ENCODE assay signal across 8 cellular contexts in genomic region chr14:20970647-20970982, GRCh38. TPM values are rescaled to one million over a fixed set of nuclear protein-coding genes. Genes with fewer than 3 reads are reported as not detected.
DNase-seq lines count a peak whose midpoint lies in the region; ATAC-seq and TF ChIP-seq lines count a peak whose summit lies in the region.

No MANE protein-coding gene starts in this region.

- 40 to 56% methylated on average over 3 to 10 of the region's 10 CpGs for WGBS in endodermal cell (ENCODE audit: insufficient coverage in 1 of 2, insufficient read length in 1 of 2), 2 experiments

- peaks cover 39% of the 10 kb centered on the region for H3K27me3 Mint-ChIP-seq in endodermal cell (ENCODE audit: insufficient read depth)

- H3K4me1 ChIP-seq in endodermal cell (ENCODE audit: control insufficient read depth, insufficient read depth, low read length): no peaks in the 10 kb centered on the region

- H3K4me3 ChIP-seq in Jurkat, Clone E6-1 (ENCODE audit: low read length): peak overlapping the region; percentile 73
- H3K4me3 ChIP-seq in endodermal cell (ENCODE audit: low read length): peak overlapping the region; percentile 95

- H3K4me3 Mint-ChIP-seq in endodermal cell: peak overlapping the region; percentile 83

- H3K36me3 Mint-ChIP-seq in endodermal cell (ENCODE audit: low read depth): no peaks in the 10 kb centered on the region

- no peaks in the 10 kb centered on the region for H3K9me3 ChIP-seq in endodermal cell (ENCODE audit: control insufficient read depth, low read length)

- no peak overlapping the region for H3K9ac ChIP-seq in endodermal cell (ENCODE audit: extremely low read depth, low read length, poor library complexity, severe bottlenecking)

- no peak overlapping the region for H3K27ac ChIP-seq in endodermal cell (ENCODE audit: low read depth, low read length)

- H3K27ac Mint-ChIP-seq in endodermal cell: no peak overlapping the region

- ATAC-seq in GM19452 (IDR thresholded peaks at IDR 0.05; ENCODE audit: unreplicated experiment) (peak; percentile 9), omental fat pad (ENCODE audit: low FRiP score) (peak; percentile 27)

- H3K4me1 Mint-ChIP-seq in endodermal cell: peaks cover 7% of the 10 kb centered on the region

- TF ChIP-seq CTCF in endodermal cell (conservative IDR thresholded peaks at IDR 0.05) (no peak), omental fat pad (IDR thresholded peaks at IDR 0.05) (no peak)

- H3K9me3 Mint-ChIP-seq in endodermal cell: no peaks in the 10 kb centered on the region

- peaks cover 27% of the 10 kb centered on the region for H3K27me3 ChIP-seq in endodermal cell (ENCODE audit: control insufficient read depth, insufficient read depth, low read length, poor library complexity, severe bottlenecking)

- no peak for DNase-seq in Jurkat, Clone E6-1 (ENCODE audit: low read depth, low spot score)
- DNase-seq in endodermal cell (no peak), omental fat pad (ENCODE audit: low spot score) (no peak), NCI-H524 treated with DMSO at 0.1 percent for 48 hours (lab: John Stamatoyannopoulos, UW) (no peak), NCI-H1092 (lab: John Stamatoyannopoulos, UW) (no peak), inferior parietal cortex (ENCODE audit: extremely low spot score) (no peak)
- DNase-seq in stimulated activated CD4-positive, alpha-beta T cell treated with anti-CD3 and anti-CD28 coated beads, Interleukin-12 subunit alpha, Interleukin-12 subunit beta, amount 100 ng/mL, for 4 hours: no peak

- no peaks in the 10 kb centered on the region for H3K36me3 ChIP-seq in endodermal cell (ENCODE audit: control insufficient read depth, insufficient read depth, low read length)

RNA-seq across cellular contexts. Expression of gene RNASE2, which starts 15.3 kb away (rescaled TPM):
- not detected for polyA plus RNA-seq in Jurkat, Clone E6-1 (2012; ENCODE audit: insufficient read depth, insufficient read length)
- total RNA-seq in endodermal cell (not detected), omental fat pad (1 to 10 TPM; 2.5 to 8.2 (median 5.5) TPM)
- polyA plus RNA-seq in endodermal cell (2013, experiment 1 of 2): not detected
- not detected for polyA plus RNA-seq in endodermal cell (2013, experiment 2 of 2)

RNA-seq across cellular contexts. Expression of gene METTL17, which starts 19.2 kb away (rescaled TPM):
- polyA plus RNA-seq in Jurkat, Clone E6-1 (2012; ENCODE audit: insufficient read depth, insufficient read length): 140 TPM
- total RNA-seq in endodermal cell (10 to 100 TPM; 65.1 to 80.2 TPM), omental fat pad (10 to 100 TPM; 36.8 to 89.7 (median 51.3) TPM)
- polyA plus RNA-seq in endodermal cell (2013, experiment 1 of 2): 103 TPM
- 90.0 TPM for polyA plus RNA-seq in endodermal cell (2013, experiment 2 of 2)

RNA-seq across cellular contexts. Expression of gene SLC39A2, which starts 28.5 kb away (rescaled TPM):
- polyA plus RNA-seq in Jurkat, Clone E6-1 (2012; ENCODE audit: insufficient read depth, insufficient read length): not detected
- under 1 TPM; 0.35 to 0.46 TPM for total RNA-seq in endodermal cell
- 0.46 TPM for polyA plus RNA-seq in endodermal cell (2013, experiment 1 of 2)
- 0.37 TPM for polyA plus RNA-seq in endodermal cell (2013, experiment 2 of 2)
- total RNA-seq in omental fat pad: not detected

RNA-seq across cellular contexts. Expression of gene NDRG2, which starts 54.2 kb away (rescaled TPM):
- 36.7 TPM for polyA plus RNA-seq in Jurkat, Clone E6-1 (2012; ENCODE audit: insufficient read depth, insufficient read length)
- total RNA-seq in endodermal cell (10 to 100 TPM; 46.3 to 52.8 TPM), omental fat pad (100 to 1,000 TPM; 169 to 444 (median 218) TPM)
- polyA plus RNA-seq in endodermal cell (2013, experiment 1 of 2): 29.0 TPM
- polyA plus RNA-seq in endodermal cell (2013, experiment 2 of 2): 32.2 TPM

RNA-seq across cellular contexts. Expression of gene TPPP2, which starts 59.4 kb away (rescaled TPM):
- polyA plus RNA-seq in Jurkat, Clone E6-1 (2012; ENCODE audit: insufficient read depth, insufficient read length): not detected
- total RNA-seq in endodermal cell: 1 to 10 TPM in 1 of 2 donors, under 1 TPM in 1; 0.73 to 1.7 TPM
- not detected for polyA plus RNA-seq in endodermal cell (2013, experiment 1 of 2)
- not detected for polyA plus RNA-seq in endodermal cell (2013, experiment 2 of 2)
- total RNA-seq in omental fat pad: not detected
